8 cellular contexts compared by ENCODE assay signal in genomic region chr6:6007311-6008113, GRCh38. TPM values are rescaled to one million over a fixed set of nuclear protein-coding genes. Genes with fewer than 3 reads are reported as not detected.
A peak's percentile ranks its signal among the peaks of the same experiment; 100 is the strongest.
DNase-seq lines count a peak whose midpoint lies in the region; ATAC-seq, FAIRE-seq and TF ChIP-seq lines count a peak whose summit lies in the region.

No MANE protein-coding gene starts in this region.

- ATAC-seq in A549: peak; percentile 39 to 57; a peak in 5 of 6 replicates
- ATAC-seq in HG03045 (IDR thresholded peaks at IDR 0.05; ENCODE audit: unreplicated experiment): no peak
- no peak for ATAC-seq in HG02884 (IDR thresholded peaks at IDR 0.05; ENCODE audit: unreplicated experiment)

- H3K27me3 ChIP-seq in GM06990 (replicated peaks; ENCODE audit: control insufficient read depth, insufficient read depth, low read length) (no peaks in the 10 kb centered on the region), iPS DF 6.9 (ENCODE audit: control insufficient read depth, insufficient read depth, low read length) (peaks cover 38% of the 10 kb centered on the region), smooth muscle cell (ENCODE audit: low read depth) (peaks cover 97% of the 10 kb centered on the region)

- FAIRE-seq in A549 (lab: Jason Lieb, UNC): no peak

- peaks cover 6% of the 10 kb centered on the region; the same call in 1 of the 3 replicates for H3K4me1 ChIP-seq in A549
- peaks cover 2% of the 10 kb centered on the region; the same call in 1 of the 2 replicates for H3K4me1 ChIP-seq in iPS DF 6.9 (ENCODE audit: control insufficient read depth, insufficient read depth, low read length)
- H3K4me1 ChIP-seq in smooth muscle cell (ENCODE audit: low read depth): peaks cover 49% of the 10 kb centered on the region

- H3K9me3 ChIP-seq in A549 (no peaks in the 10 kb centered on the region), iPS DF 6.9 (ENCODE audit: control insufficient read depth, insufficient read depth, low read length) (no peaks in the 10 kb centered on the region; the same call in 1 of the 2 replicates), smooth muscle cell (replicated peaks; ENCODE audit: low read depth) (no peaks in the 10 kb centered on the region)

- 39% methylated on average over 28 of the region's 60 CpGs for WGBS in A549 (ENCODE audit: missing lambda C conversion rate)
- WGBS in iPS DF 6.9 (ENCODE audit: insufficient coverage, insufficient read length): no CpG with 5 or more reads among the region's 60 CpGs
- 2% methylated on average over 47 of the region's 60 CpGs for WGBS in smooth muscle cell (ENCODE audit: low lambda C conversion rate)

- no peak for TF ChIP-seq RAD21 in A549 (conservative IDR thresholded peaks at IDR 0.05 in 1 of 2, IDR thresholded peaks at IDR 0.05 in 1 of 2)

- H3K36me3 ChIP-seq in GM06990 (ENCODE audit: control insufficient read depth, insufficient read depth, low read length) (no peaks in the 10 kb centered on the region), iPS DF 6.9 (ENCODE audit: control insufficient read depth, insufficient read depth, low read length) (no peaks in the 10 kb centered on the region), smooth muscle cell (ENCODE audit: low read depth) (no peaks in the 10 kb centered on the region)

- CTCF ChIA-PET in A549 (lab: Yijun Ruan, JAX): interaction anchor here (0.7 to 0.9 kb wide), 2 partner anchors 10 to 1138 kb away, joined by 3 read pairs; no protein-coding TSS in a partner anchor

- H3K4me2 ChIP-seq in A549: peak overlapping the region; percentile 94
- H3K4me2 ChIP-seq in smooth muscle cell: peak overlapping the region; percentile 84

- H3K4me3 ChIP-seq in A549 (peak overlapping the region; percentile 60), GM06990 (replicated peaks; ENCODE audit: low read depth, low read length) (peak overlapping the region; percentile 63), iPS DF 6.9 (ENCODE audit: low read length) (peak overlapping the region; percentile 37; the same call in 1 of the 2 replicates), smooth muscle cell (peak overlapping the region; percentile 57)

- peak in 1 of 2 experiments; percentile 18 for DNase-seq in A549 (ENCODE audit: low read depth in 1 of 2, low spot score in 1 of 2)
- no peak for DNase-seq in GM06990 (ENCODE audit: extremely low read depth, insufficient read length)
- DNase-seq in NCI-H2029 (lab: John Stamatoyannopoulos, UW): peak; percentile 90
- peak; percentile 70 for DNase-seq in activated CD8-positive, alpha-beta memory T cell treated with anti-CD3 and anti-CD28 coated beads, Interleukin-2, amount 50 U/mL, for 48 hours
- DNase-seq in iPS DF 6.9 (ENCODE audit: low read depth, low spot score): no peak
- no peak for DNase-seq in smooth muscle cell (lab: John Stamatoyannopoulos, UW; ENCODE audit: unreplicated experiment)

- TF ChIP-seq POLR2A in A549 (IDR thresholded peaks at IDR 0.05; ENCODE audit: low read length): no peak

- H3F3A ChIP-seq in smooth muscle cell (ENCODE audit: low read depth): peaks cover 18% of the 10 kb centered on the region

- H3K27ac ChIP-seq in A549: no peak overlapping the region
- H3K27ac ChIP-seq in iPS DF 6.9 (ENCODE audit: low read length): no peak overlapping the region
- H3K27ac ChIP-seq in smooth muscle cell (ENCODE audit: low read depth): no peak overlapping the region

- H2AFZ ChIP-seq in smooth muscle cell (ENCODE audit: low read depth): peak overlapping the region; percentile 29

- no peaks in the 10 kb centered on the region for H3K79me2 ChIP-seq in smooth muscle cell (ENCODE audit: low read depth)

- POLR2A ChIA-PET in A549 (lab: Yijun Ruan, JAX): interaction anchor here (0.7 to 1.6 kb wide), 3 partner anchors 116 to 579 kb away, joined by 3 read pairs; no protein-coding TSS in a partner anchor

- TF ChIP-seq CTCF in A549 (IDR thresholded peaks at IDR 0.05) (no peak), GM06990 (IDR thresholded peaks at IDR 0.05; ENCODE audit: insufficient read depth, low read length, poor library complexity, severe bottlenecking) (peak; percentile 57), smooth muscle cell (IDR thresholded peaks at IDR 0.05; ENCODE audit: borderline replicate concordance, insufficient read depth, poor library complexity, severe bottlenecking) (no peak)

- H4K20me1 ChIP-seq in smooth muscle cell (ENCODE audit: low read depth): no peaks in the 10 kb centered on the region

- no peak overlapping the region for H3K9ac ChIP-seq in smooth muscle cell (ENCODE audit: low read depth)

- TF ChIP-seq EP300 in A549 (IDR thresholded peaks at IDR 0.05): no peak

TF ChIP-seq in A549, 52 proteins besides CTCF, POLR2A, EP300 and RAD21:
- TF ChIP-seq ZFP36 (IDR thresholded peaks at IDR 0.05; ENCODE audit: borderline replicate concordance, partially characterized antibody) (no peak), MYC (IDR thresholded peaks at IDR 0.05; ENCODE audit: borderline replicate concordance, low read length) (no peak), CHD4 (IDR thresholded peaks at IDR 0.05; ENCODE audit: borderline replicate concordance) (no peak), MAX (IDR thresholded peaks at IDR 0.05) (no peak), NPAS2 (CRISPR knock-in tag; IDR thresholded peaks at IDR 0.05; ENCODE audit: borderline replicate concordance) (no peak), EHMT2 (IDR thresholded peaks at IDR 0.05; ENCODE audit: low read depth) (no peak), HOXB13 (CRISPR knock-in tag; IDR thresholded peaks at IDR 0.05; ENCODE audit: low read depth) (no peak), NR3C1 (IDR thresholded peaks at IDR 0.05) (no peak), FOSL2 (IDR thresholded peaks at IDR 0.05) (no peak), FOSL2 (CRISPR knock-in tag; IDR thresholded peaks at IDR 0.05) (no peak), RCOR1 (IDR thresholded peaks at IDR 0.05; ENCODE audit: low read depth, low read length) (no peak), ZNF302 (CRISPR knock-in tag; IDR thresholded peaks at IDR 0.05) (no peak), TP53 (CRISPR knock-in tag; IDR thresholded peaks at IDR 0.05) (no peak), CHD2 (IDR thresholded peaks at IDR 0.05; ENCODE audit: low read length, partially characterized antibody) (no peak), CBX2 (IDR thresholded peaks at IDR 0.05; ENCODE audit: borderline replicate concordance, low read depth) (no peak)
TF ChIP-seq in A549: peak in this region for 0.

RNA-seq across cellular contexts. Expression of gene NRN1, which starts 0.8 kb away (rescaled TPM):
- 0.24 and 0.39 TPM in 2 replicates for polyA plus RNA-seq in A549 (2011; rRNA removed)
- 0.12 and 0.19 TPM in 2 replicates for polyA plus RNA-seq in A549 (2012; cell fraction: cytosol; rRNA removed)
- polyA plus RNA-seq in A549 (2012; cell fraction: nucleus; rRNA removed): 0.20 and 0.22 TPM in 2 replicates
- polyA plus RNA-seq in A549 (2017; fragmentation: RNase III; extraction: RNeasy Plus Mini Kit Qiagen cat#74134 plus additional on column Dnase treatment): 0.35 to 0.50 TPM (median 0.38 TPM) in 3 replicates
- polyA minus RNA-seq in A549 (2011; rRNA and poly(A)+ RNA removed): 0.15 TPM in 1 of 2 replicates, not detected in the other
- not detected in 2 replicates for total RNA-seq in smooth muscle cell
- polyA plus RNA-seq in smooth muscle cell: 0.27 TPM in 1 of 2 replicates, not detected in the other

Comparison
In these comparisons a context has a peak if more than half of its experiments do, and no peak if none do; other contexts are left out.
1. ATAC-seq: peak in A549 (2 of 2); none in HG03045 (single experiment) and HG02884 (single experiment).
2. DNase-seq: peak in NCI-H2029 (single experiment) and activated CD8-positive, alpha-beta memory T cell treated with anti-CD3 and anti-CD28 coated beads, Interleukin-2, amount 50 U/mL, for 48 hours (single experiment); none in GM06990 (single experiment), iPS DF 6.9 (single experiment) and smooth muscle cell (single experiment).
3. Peak in every context shown above with its lines, with median percentiles within 50 percentile points of each other: H3K4me3 ChIP-seq.